In the genomic region with DNA sequence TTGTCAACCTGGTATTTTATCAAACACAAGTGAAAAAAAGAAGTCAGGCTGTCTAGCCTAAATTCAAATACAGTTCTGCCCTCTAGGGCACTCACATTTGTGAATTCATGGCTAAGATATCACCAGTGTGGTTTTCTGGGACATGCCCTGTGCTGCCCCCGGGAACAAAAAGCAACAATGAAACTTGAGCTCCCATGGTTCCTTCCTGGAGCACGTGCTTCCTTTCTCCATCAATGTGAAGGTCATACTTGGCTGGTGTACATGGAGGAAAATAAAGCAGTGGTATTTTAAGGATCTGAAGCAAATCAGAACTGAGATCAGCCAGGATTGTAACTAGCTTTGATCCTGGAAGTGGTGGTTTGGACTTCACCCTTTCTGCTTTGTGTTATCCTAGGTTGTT, we compare ENCODE assay signal across 1 cellular context.
TF ChIP-seq lines count a peak whose summit lies in the region.

No MANE protein-coding gene starts in this region.

TF ChIP-seq in IMR-90, 13 proteins besides CTCF, POLR2A, EP300 and RAD21:
- TF ChIP-seq MXI1 (IDR thresholded peaks at IDR 0.05; ENCODE audit: borderline replicate concordance, low read depth, low read length) (no peak), BHLHE40 (IDR thresholded peaks at IDR 0.05; ENCODE audit: low read depth, low read length) (no peak), RFX5 (IDR thresholded peaks at IDR 0.05; ENCODE audit: low read depth, low read length) (no peak), CEBPB (IDR thresholded peaks at IDR 0.05; ENCODE audit: low read depth, low read length) (no peak), NFE2L2 (IDR thresholded peaks at IDR 0.05; ENCODE audit: low read depth, low read length) (no peak), USF2 (IDR thresholded peaks at IDR 0.05; ENCODE audit: low read depth, low read length) (no peak; the same call in 1 of the 2 replicates), SMC3 (IDR thresholded peaks at IDR 0.05; ENCODE audit: low read depth, low read length) (no peak), FOS (IDR thresholded peaks at IDR 0.05; ENCODE audit: low read depth, low read length) (no peak), MAFK (IDR thresholded peaks at IDR 0.05; ENCODE audit: low read depth, low read length) (no peak), RCOR1 (IDR thresholded peaks at IDR 0.05; ENCODE audit: insufficient replicate concordance, low read length) (no peak), CHD1 (IDR thresholded peaks at IDR 0.05; ENCODE audit: low read depth, low read length) (no peak), MAZ (IDR thresholded peaks at IDR 0.05; ENCODE audit: borderline replicate concordance, low read depth, low read length) (no peak)
- TF ChIP-seq, protein P1, sequence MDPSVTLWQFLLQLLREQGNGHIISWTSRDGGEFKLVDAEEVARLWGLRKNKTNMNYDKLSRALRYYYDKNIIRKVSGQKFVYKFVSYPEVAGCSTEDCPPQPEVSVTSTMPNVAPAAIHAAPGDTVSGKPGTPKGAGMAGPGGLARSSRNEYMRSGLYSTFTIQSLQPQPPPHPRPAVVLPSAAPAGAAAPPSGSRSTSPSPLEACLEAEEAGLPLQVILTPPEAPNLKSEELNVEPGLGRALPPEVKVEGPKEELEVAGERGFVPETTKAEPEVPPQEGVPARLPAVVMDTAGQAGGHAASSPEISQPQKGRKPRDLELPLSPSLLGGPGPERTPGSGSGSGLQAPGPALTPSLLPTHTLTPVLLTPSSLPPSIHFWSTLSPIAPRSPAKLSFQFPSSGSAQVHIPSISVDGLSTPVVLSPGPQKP (IDR thresholded peaks at IDR 0.05; ENCODE audit: borderline replicate concordance, low read depth, low read length): no peak
